In genomic region chr4:184593461-184593860, GRCh38 we compare ENCODE assay signal across 31 cellular contexts.
"Had no signal": no experiment of that assay in that cellular context is flagged by ENCODE, and none has a peak within 500 bp of the region (broad histone marks: within the 10 kb centered on the region; RNA-seq: fewer than 3 reads in every experiment).

No MANE protein-coding gene starts in this region.

- H3K36me3 Mint-ChIP-seq: naive B cell; natural killer cell treated with Interleukin-12 subunit alpha and Interleukin-12 subunit beta and Interleukin-15 and Interleukin-18, amount 100 ng/mL, for 72 hours; neural progenitor cell; stimulated activated memory B cell treated with anti-CD40 and anti-IgM and Interleukin-4, amounts not matched to agents 10 μg/mL and 1 μg/mL and 100 μg/mL, for 72 hours; type B pancreatic cell had no signal

- H3K27ac ChIP-seq: neural progenitor cell, ovary, parathyroid adenoma, psoas muscle, right lobe of liver, sigmoid colon, skin epidermis, suprapubic skin, testis, tibial artery, transverse colon, upper lobe of right lung, vagina had no signal

- H3K4me1 Mint-ChIP-seq: naive B cell; naive thymus-derived CD8-positive, alpha-beta T cell; stimulated activated memory B cell treated with anti-CD40 and anti-IgM and Interleukin-4, amounts not matched to agents 10 μg/mL and 1 μg/mL and 100 μg/mL, for 72 hours had no signal

- H3K27me3 ChIP-seq: neural progenitor cell, ovary, right lobe of liver, sigmoid colon, suprapubic skin, testis, tibial artery, transverse colon, upper lobe of right lung, vagina had no signal

- H3K4me3 ChIP-seq: neural progenitor cell, ovary, psoas muscle, right lobe of liver, sigmoid colon, skin epidermis, suprapubic skin, tibial artery, transverse colon, upper lobe of right lung, vagina had no signal

- H3K27ac Mint-ChIP-seq: naive thymus-derived CD8-positive, alpha-beta T cell; natural killer cell treated with Interleukin-12 subunit alpha and Interleukin-12 subunit beta and Interleukin-15 and Interleukin-18, amount 100 ng/mL, for 72 hours; neural progenitor cell; progenitor cell of endocrine pancreas; stimulated activated memory B cell treated with anti-CD40 and anti-IgM and Interleukin-4, amounts not matched to agents 10 μg/mL and 1 μg/mL and 100 μg/mL, for 72 hours; stimulated activated naive CD8-positive, alpha-beta T cell treated with anti-CD3 and anti-CD28 coated beads, Interleukin-15, amount 100 ng/mL, for 72 hours; type B pancreatic cell had no signal

- H3K9ac ChIP-seq: neural progenitor cell, parathyroid adenoma had no signal

- DNase-seq: naive B cell; naive thymus-derived CD8-positive, alpha-beta T cell; occipital lobe; ovary; posterior cingulate gyrus; psoas muscle; right cardiac atrium; right lobe of liver; sigmoid colon; stimulated activated CD4-positive, alpha-beta T cell treated with anti-CD3 and anti-CD28 coated beads, Interleukin-15, amount 100 ng/mL, for 24 hours; stimulated activated CD4-positive, alpha-beta T cell treated with anti-CD3 and anti-CD28 coated beads, Interleukin-2, amount 100 ng/mL, for 24 hours; stimulated activated CD4-positive, alpha-beta T cell treated with anti-CD3 and anti-CD28 coated beads, Interleukin-2, amount 100 ng/mL, for 48 hours; stimulated activated CD4-positive, alpha-beta T cell treated with anti-CD3 and anti-CD28 coated beads, Interleukin-4, amount 100 ng/mL, for 4 hours; stimulated activated CD8-positive, alpha-beta memory T cell treated with anti-CD3 and anti-CD28 coated beads, Interleukin-4, amount 100 ng/mL, for 48 hours; stimulated activated naive CD4-positive, alpha-beta T cell; stimulated activated naive CD8-positive, alpha-beta T cell treated with anti-CD3 and anti-CD28 coated beads, Interleukin-15, amount 100 ng/mL, for 72 hours; stimulated activated naive CD8-positive, alpha-beta T cell treated with anti-CD3 and anti-CD28 coated beads, Interleukin-15, Interleukin-2, amounts not matched to agents 100 U/mL and 50 U/mL, for 24 hours; substantia nigra; testis; tibial artery; transverse colon; upper lobe of right lung had no signal

- H2AFZ ChIP-seq: neural progenitor cell, parathyroid adenoma had no signal

- H3K9me3 ChIP-seq: ovary, psoas muscle, right lobe of liver, sigmoid colon, suprapubic skin, testis, tibial artery, transverse colon, upper lobe of right lung, vagina had no signal

- H3K4me2 ChIP-seq: neural progenitor cell had no signal

- H3K4me3 Mint-ChIP-seq: naive B cell; naive thymus-derived CD8-positive, alpha-beta T cell; natural killer cell treated with Interleukin-12 subunit alpha and Interleukin-12 subunit beta and Interleukin-15 and Interleukin-18, amount 100 ng/mL, for 72 hours; neural progenitor cell; stimulated activated memory B cell treated with anti-CD40 and anti-IgM and Interleukin-4, amounts not matched to agents 10 μg/mL and 1 μg/mL and 100 μg/mL, for 72 hours; stimulated activated naive CD8-positive, alpha-beta T cell treated with anti-CD3 and anti-CD28 coated beads, Interleukin-15, amount 100 ng/mL, for 72 hours; type B pancreatic cell had no signal

- ATAC-seq: naive thymus-derived CD8-positive, alpha-beta T cell; natural killer cell treated with Interleukin-12 subunit alpha and Interleukin-12 subunit beta and Interleukin-15 and Interleukin-18, amount 100 ng/mL, for 72 hours; psoas muscle; right cardiac atrium; right lobe of liver; stimulated activated memory B cell treated with anti-CD40 and anti-IgM and Interleukin-4, amounts not matched to agents 10 μg/mL and 1 μg/mL and 100 μg/mL, for 72 hours; stimulated activated naive CD8-positive, alpha-beta T cell treated with anti-CD3 and anti-CD28 coated beads, Interleukin-15, amount 100 ng/mL, for 72 hours; stimulated activated naive CD8-positive, alpha-beta T cell treated with anti-CD3 and anti-CD28 coated beads, Interleukin-15, Interleukin-2, amounts not matched to agents 100 U/mL and 50 U/mL, for 24 hours; upper lobe of right lung had no signal

- H3K9me3 Mint-ChIP-seq: naive B cell; naive thymus-derived CD8-positive, alpha-beta T cell; natural killer cell treated with Interleukin-12 subunit alpha and Interleukin-12 subunit beta and Interleukin-15 and Interleukin-18, amount 100 ng/mL, for 72 hours; stimulated activated memory B cell treated with anti-CD40 and anti-IgM and Interleukin-4, amounts not matched to agents 10 μg/mL and 1 μg/mL and 100 μg/mL, for 72 hours; stimulated activated naive CD8-positive, alpha-beta T cell treated with anti-CD3 and anti-CD28 coated beads, Interleukin-15, amount 100 ng/mL, for 72 hours; type B pancreatic cell had no signal

- H3K27me3 Mint-ChIP-seq: naive thymus-derived CD8-positive, alpha-beta T cell; progenitor cell of endocrine pancreas; type B pancreatic cell had no signal

- H3K79me2 ChIP-seq: parathyroid adenoma had no signal

- H3K4me1 ChIP-seq: neural progenitor cell, parathyroid adenoma, psoas muscle, right lobe of liver, sigmoid colon, suprapubic skin, testis, tibial artery, transverse colon, upper lobe of right lung, vagina had no signal

- H3K36me3 ChIP-seq: neural progenitor cell, ovary, right lobe of liver, sigmoid colon, suprapubic skin, tibial artery, transverse colon, upper lobe of right lung, vagina had no signal
